1 cellular context compared by ENCODE assay signal in the genomic region with DNA sequence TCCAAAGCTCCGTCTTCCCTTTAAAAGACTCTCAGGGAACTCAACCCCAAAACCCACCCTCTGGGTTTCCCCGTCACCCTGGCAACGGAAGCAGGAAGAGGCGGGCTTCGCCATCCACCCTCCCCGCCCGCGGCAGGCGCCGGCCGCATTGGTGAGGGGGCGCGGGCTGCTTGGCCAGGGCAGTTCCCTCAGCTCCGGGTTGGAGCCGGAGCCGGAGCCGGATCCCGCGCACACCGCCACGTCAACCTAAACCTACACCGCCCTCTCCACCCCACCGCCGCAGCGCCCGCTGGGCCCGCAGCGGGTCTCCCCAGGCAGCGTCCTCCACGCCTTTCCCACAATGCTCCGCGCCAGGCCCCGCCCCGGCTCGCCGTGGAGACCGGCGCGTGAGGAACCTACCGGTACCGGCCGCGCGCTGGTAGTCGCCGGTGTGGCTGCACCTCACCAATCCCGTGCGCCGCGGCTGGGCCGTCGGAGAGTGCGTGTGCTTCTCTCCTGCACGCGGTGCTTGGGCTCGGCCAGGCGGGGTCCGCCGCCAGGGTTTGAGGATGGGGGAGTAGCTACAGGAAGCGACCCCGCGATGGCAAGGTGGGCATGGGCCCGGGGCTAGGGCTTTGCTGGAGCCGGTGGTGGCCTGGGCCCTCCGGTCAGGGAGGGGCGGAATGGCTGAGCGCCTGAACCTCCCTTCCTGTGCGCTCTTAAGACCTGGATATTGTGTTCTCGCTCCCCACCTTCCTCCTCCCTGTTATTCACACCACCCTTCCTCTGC.
A peak's percentile ranks its signal among the peaks of the same experiment; 100 is the strongest.
TF ChIP-seq lines count a peak whose summit lies in the region.

A gene with protein sequence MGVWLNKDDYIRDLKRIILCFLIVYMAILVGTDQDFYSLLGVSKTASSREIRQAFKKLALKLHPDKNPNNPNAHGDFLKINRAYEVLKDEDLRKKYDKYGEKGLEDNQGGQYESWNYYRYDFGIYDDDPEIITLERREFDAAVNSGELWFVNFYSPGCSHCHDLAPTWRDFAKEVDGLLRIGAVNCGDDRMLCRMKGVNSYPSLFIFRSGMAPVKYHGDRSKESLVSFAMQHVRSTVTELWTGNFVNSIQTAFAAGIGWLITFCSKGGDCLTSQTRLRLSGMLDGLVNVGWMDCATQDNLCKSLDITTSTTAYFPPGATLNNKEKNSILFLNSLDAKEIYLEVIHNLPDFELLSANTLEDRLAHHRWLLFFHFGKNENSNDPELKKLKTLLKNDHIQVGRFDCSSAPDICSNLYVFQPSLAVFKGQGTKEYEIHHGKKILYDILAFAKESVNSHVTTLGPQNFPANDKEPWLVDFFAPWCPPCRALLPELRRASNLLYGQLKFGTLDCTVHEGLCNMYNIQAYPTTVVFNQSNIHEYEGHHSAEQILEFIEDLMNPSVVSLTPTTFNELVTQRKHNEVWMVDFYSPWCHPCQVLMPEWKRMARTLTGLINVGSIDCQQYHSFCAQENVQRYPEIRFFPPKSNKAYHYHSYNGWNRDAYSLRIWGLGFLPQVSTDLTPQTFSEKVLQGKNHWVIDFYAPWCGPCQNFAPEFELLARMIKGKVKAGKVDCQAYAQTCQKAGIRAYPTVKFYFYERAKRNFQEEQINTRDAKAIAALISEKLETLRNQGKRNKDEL (plus strand): TSS at position 362 of the 769 bp plus-strand sequence. CDS start 1,830 bp downstream, outside the sequence.

TF ChIP-seq in HepG2, 621 proteins besides CTCF, POLR2A, EP300 and RAD21 (continued from another document and continues in another):
- TF ChIP-seq SALL2 (CRISPR knock-in tag; IDR thresholded peaks at IDR 0.05): peak; percentile 98
- TF ChIP-seq, protein P1, sequence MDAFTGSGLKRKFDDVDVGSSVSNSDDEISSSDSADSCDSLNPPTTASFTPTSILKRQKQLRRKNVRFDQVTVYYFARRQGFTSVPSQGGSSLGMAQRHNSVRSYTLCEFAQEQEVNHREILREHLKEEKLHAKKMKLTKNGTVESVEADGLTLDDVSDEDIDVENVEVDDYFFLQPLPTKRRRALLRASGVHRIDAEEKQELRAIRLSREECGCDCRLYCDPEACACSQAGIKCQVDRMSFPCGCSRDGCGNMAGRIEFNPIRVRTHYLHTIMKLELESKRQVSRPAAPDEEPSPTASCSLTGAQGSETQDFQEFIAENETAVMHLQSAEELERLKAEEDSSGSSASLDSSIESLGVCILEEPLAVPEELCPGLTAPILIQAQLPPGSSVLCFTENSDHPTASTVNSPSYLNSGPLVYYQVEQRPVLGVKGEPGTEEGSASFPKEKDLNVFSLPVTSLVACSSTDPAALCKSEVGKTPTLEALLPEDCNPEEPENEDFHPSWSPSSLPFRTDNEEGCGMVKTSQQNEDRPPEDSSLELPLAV (CRISPR knock-in tag; conservative IDR thresholded peaks at IDR 0.05; ENCODE audit: low read depth): 0 out of 2 replicates have a peak, but pooled peaks have one; percentile 66
- peak; percentile 41; the same call in 1 of the 2 replicates for TF ChIP-seq RARG (CRISPR knock-in tag; IDR thresholded peaks at IDR 0.05; ENCODE audit: low read depth)
- 0 out of 2 replicates have a peak, but pooled peaks have one; percentile 85 for TF ChIP-seq ZNF790 (CRISPR knock-in tag; IDR thresholded peaks at IDR 0.05; ENCODE audit: borderline replicate concordance)
- TF ChIP-seq, protein P2, sequence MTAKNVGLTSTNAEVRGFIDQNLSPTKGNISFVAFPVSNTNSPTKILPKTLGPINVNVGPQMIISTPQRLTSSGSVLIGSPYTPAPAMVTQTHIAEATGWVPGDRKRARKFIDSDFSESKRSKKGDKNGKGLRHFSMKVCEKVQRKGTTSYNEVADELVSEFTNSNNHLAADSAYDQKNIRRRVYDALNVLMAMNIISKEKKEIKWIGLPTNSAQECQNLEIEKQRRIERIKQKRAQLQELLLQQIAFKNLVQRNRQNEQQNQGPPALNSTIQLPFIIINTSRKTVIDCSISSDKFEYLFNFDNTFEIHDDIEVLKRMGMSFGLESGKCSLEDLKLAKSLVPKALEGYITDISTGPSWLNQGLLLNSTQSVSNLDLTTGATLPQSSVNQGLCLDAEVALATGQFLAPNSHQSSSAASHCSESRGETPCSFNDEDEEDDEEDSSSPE (CRISPR knock-in tag; IDR thresholded peaks at IDR 0.05): peak; percentile 83
- no peak for TF ChIP-seq ZNF720 (CRISPR knock-in tag; IDR thresholded peaks at IDR 0.05)
- TF ChIP-seq, protein P3, sequence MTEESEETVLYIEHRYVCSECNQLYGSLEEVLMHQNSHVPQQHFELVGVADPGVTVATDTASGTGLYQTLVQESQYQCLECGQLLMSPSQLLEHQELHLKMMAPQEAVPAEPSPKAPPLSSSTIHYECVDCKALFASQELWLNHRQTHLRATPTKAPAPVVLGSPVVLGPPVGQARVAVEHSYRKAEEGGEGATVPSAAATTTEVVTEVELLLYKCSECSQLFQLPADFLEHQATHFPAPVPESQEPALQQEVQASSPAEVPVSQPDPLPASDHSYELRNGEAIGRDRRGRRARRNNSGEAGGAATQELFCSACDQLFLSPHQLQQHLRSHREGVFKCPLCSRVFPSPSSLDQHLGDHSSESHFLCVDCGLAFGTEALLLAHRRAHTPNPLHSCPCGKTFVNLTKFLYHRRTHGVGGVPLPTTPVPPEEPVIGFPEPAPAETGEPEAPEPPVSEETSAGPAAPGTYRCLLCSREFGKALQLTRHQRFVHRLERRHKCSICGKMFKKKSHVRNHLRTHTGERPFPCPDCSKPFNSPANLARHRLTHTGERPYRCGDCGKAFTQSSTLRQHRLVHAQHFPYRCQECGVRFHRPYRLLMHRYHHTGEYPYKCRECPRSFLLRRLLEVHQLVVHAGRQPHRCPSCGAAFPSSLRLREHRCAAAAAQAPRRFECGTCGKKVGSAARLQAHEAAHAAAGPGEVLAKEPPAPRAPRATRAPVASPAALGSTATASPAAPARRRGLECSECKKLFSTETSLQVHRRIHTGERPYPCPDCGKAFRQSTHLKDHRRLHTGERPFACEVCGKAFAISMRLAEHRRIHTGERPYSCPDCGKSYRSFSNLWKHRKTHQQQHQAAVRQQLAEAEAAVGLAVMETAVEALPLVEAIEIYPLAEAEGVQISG (CRISPR knock-in tag; IDR thresholded peaks at IDR 0.05): peak; percentile 97
- peak; percentile 32 for TF ChIP-seq U2AF1 (optimal IDR thresholded peaks at IDR 0.05; ENCODE audit: low read depth, low read length)
- peak; percentile 98; the same call in 1 of the 2 replicates for TF ChIP-seq ZSCAN21 (CRISPR knock-in tag; IDR thresholded peaks at IDR 0.05; ENCODE audit: borderline replicate concordance)
- no peak for TF ChIP-seq IRX3 (CRISPR knock-in tag; IDR thresholded peaks at IDR 0.05; ENCODE audit: borderline replicate concordance, low read depth)
- no peak for TF ChIP-seq SIX1 (CRISPR knock-in tag; IDR thresholded peaks at IDR 0.05; ENCODE audit: borderline replicate concordance)
- peak; percentile 61; the same call in 1 of the 2 replicates for TF ChIP-seq ZNF788 (CRISPR knock-in tag; IDR thresholded peaks at IDR 0.05; ENCODE audit: borderline replicate concordance)
- TF ChIP-seq PCBP1 (IDR thresholded peaks at IDR 0.05; ENCODE audit: borderline replicate concordance, low read depth, low read length): 0 out of 2 replicates have a peak, but pooled peaks have one; percentile 8
- peak; percentile 58 for TF ChIP-seq TOPORS (CRISPR knock-in tag; IDR thresholded peaks at IDR 0.05)
- TF ChIP-seq NFIC (IDR thresholded peaks at IDR 0.05; ENCODE audit: low read length): no peak
- peak; percentile 96 for TF ChIP-seq FOXC1 (CRISPR knock-in tag; IDR thresholded peaks at IDR 0.05; ENCODE audit: borderline replicate concordance)
- no peak for TF ChIP-seq ZFP1 (CRISPR knock-in tag; IDR thresholded peaks at IDR 0.05)
- peak; percentile 43; the same call in 1 of the 2 replicates for TF ChIP-seq ZSCAN9 (CRISPR knock-in tag; IDR thresholded peaks at IDR 0.05; ENCODE audit: borderline replicate concordance)
- TF ChIP-seq NFE2 (CRISPR knock-in tag; IDR thresholded peaks at IDR 0.05): no peak
- TF ChIP-seq NAIF1 (CRISPR knock-in tag; IDR thresholded peaks at IDR 0.05; ENCODE audit: borderline replicate concordance): no peak
- TF ChIP-seq, protein P4, sequence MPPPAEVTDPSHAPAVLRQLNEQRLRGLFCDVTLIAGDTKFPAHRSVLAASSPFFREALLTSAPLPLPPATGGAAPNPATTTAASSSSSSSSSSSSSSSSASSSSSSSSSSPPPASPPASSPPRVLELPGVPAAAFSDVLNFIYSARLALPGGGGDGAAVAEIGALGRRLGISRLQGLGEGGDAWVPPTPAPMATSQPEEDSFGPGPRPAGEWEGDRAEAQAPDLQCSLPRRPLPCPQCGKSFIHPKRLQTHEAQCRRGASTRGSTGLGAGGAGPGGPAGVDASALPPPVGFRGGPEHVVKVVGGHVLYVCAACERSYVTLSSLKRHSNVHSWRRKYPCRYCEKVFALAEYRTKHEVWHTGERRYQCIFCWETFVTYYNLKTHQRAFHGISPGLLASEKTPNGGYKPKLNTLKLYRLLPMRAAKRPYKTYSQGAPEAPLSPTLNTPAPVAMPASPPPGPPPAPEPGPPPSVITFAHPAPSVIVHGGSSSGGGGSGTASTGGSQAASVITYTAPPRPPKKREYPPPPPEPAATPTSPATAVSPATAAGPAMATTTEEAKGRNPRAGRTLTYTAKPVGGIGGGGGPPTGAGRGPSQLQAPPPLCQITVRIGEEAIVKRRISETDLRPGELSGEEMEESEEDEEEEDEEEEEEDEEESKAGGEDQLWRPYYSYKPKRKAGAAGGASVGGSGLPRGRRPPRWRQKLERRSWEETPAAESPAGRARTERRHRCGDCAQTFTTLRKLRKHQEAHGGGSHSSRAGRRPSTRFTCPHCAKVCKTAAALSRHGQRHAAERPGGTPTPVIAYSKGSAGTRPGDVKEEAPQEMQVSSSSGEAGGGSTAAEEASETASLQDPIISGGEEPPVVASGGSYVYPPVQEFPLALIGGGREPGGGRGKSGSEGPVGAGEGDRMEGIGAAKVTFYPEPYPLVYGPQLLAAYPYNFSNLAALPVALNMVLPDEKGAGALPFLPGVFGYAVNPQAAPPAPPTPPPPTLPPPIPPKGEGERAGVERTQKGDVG (CRISPR knock-in tag; IDR thresholded peaks at IDR 0.05; ENCODE audit: borderline replicate concordance): peak; percentile 91
- TF ChIP-seq, protein P5, sequence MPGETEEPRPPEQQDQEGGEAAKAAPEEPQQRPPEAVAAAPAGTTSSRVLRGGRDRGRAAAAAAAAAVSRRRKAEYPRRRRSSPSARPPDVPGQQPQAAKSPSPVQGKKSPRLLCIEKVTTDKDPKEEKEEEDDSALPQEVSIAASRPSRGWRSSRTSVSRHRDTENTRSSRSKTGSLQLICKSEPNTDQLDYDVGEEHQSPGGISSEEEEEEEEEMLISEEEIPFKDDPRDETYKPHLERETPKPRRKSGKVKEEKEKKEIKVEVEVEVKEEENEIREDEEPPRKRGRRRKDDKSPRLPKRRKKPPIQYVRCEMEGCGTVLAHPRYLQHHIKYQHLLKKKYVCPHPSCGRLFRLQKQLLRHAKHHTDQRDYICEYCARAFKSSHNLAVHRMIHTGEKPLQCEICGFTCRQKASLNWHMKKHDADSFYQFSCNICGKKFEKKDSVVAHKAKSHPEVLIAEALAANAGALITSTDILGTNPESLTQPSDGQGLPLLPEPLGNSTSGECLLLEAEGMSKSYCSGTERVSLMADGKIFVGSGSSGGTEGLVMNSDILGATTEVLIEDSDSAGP (CRISPR knock-in tag; IDR thresholded peaks at IDR 0.05; ENCODE audit: borderline replicate concordance): peak; percentile 96
- TF ChIP-seq, protein P6, sequence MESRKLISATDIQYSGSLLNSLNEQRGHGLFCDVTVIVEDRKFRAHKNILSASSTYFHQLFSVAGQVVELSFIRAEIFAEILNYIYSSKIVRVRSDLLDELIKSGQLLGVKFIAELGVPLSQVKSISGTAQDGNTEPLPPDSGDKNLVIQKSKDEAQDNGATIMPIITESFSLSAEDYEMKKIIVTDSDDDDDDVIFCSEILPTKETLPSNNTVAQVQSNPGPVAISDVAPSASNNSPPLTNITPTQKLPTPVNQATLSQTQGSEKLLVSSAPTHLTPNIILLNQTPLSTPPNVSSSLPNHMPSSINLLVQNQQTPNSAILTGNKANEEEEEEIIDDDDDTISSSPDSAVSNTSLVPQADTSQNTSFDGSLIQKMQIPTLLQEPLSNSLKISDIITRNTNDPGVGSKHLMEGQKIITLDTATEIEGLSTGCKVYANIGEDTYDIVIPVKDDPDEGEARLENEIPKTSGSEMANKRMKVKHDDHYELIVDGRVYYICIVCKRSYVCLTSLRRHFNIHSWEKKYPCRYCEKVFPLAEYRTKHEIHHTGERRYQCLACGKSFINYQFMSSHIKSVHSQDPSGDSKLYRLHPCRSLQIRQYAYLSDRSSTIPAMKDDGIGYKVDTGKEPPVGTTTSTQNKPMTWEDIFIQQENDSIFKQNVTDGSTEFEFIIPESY (CRISPR knock-in tag; IDR thresholded peaks at IDR 0.05): peak; percentile 15; the same call in 1 of the 2 replicates
- peak; percentile 100 for TF ChIP-seq ZNF891 (CRISPR knock-in tag; IDR thresholded peaks at IDR 0.05)
- 0 out of 2 replicates have a peak, but pooled peaks have one; percentile 78 for TF ChIP-seq ZNF780A (CRISPR knock-in tag; IDR thresholded peaks at IDR 0.05)
- no peak; the same call in 1 of the 2 replicates for TF ChIP-seq ZNF629 (CRISPR knock-in tag; conservative IDR thresholded peaks at IDR 0.05)
- TF ChIP-seq ZNF232 (CRISPR knock-in tag; IDR thresholded peaks at IDR 0.05; ENCODE audit: borderline replicate concordance): 0 out of 2 replicates have a peak, but pooled peaks have one; percentile 71
- TF ChIP-seq, protein P7, sequence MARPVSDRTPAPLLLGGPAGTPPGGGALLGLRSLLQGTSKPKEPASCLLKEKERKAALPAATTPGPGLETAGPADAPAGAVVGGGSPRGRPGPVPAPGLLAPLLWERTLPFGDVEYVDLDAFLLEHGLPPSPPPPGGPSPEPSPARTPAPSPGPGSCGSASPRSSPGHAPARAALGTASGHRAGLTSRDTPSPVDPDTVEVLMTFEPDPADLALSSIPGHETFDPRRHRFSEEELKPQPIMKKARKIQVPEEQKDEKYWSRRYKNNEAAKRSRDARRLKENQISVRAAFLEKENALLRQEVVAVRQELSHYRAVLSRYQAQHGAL (CRISPR knock-in tag; IDR thresholded peaks at IDR 0.05; ENCODE audit: not compliant biosample characterization): peak; percentile 70
- TF ChIP-seq, protein P8, sequence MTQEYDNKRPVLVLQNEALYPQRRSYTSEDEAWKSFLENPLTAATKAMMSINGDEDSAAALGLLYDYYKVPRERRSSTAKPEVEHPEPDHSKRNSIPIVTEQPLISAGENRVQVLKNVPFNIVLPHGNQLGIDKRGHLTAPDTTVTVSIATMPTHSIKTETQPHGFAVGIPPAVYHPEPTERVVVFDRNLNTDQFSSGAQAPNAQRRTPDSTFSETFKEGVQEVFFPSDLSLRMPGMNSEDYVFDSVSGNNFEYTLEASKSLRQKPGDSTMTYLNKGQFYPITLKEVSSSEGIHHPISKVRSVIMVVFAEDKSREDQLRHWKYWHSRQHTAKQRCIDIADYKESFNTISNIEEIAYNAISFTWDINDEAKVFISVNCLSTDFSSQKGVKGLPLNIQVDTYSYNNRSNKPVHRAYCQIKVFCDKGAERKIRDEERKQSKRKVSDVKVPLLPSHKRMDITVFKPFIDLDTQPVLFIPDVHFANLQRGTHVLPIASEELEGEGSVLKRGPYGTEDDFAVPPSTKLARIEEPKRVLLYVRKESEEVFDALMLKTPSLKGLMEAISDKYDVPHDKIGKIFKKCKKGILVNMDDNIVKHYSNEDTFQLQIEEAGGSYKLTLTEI (CRISPR knock-in tag; conservative IDR thresholded peaks at IDR 0.05): no peak
